In the genomic region with DNA sequence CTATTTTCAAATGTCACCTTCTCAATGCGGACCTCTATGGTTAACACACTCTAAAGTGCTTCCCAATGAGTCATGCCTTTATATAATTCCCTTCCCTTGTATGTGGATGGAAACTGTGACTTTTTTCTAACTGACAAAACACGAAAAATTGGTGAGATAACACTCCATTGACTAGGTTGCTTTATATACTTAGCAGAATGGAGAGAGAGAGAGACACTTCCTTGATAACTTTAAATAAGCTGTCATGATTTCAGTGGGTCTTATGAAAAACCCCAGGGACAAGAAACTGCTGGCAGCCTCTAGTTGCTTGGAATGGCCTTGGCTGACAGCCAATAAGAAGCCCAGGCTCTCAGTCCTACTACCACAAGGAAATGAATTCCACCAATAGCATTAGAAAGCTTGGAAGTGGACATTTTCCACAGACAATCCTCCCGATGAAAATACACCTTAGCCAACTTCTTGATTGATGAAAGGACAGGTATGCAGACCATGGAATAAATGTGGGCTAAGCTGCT, we compare ENCODE assay signal across 15 cellular contexts.
A peak's percentile ranks its signal among the peaks of the same experiment; 100 is the strongest.
DNase-seq lines count a peak whose midpoint lies in the region; TF ChIP-seq lines count a peak whose summit lies in the region.
"Had no signal": no experiment of that assay in that cellular context is flagged by ENCODE, and none has a peak within 500 bp of the region (broad histone marks: within the 10 kb centered on the region; RNA-seq: fewer than 3 reads in every experiment).

No MANE protein-coding gene starts in this region.

- TF ChIP-seq CTCF in cardiac muscle cell (IDR thresholded peaks at IDR 0.05; ENCODE audit: low read depth, low read length) = no peak
- TF ChIP-seq CTCF in left ventricle myocardium inferior (IDR thresholded peaks at IDR 0.05; ENCODE audit: borderline replicate concordance) = no peak
- TF ChIP-seq CTCF in type B pancreatic cell (conservative IDR thresholded peaks at IDR 0.05) = no peak
- no peak for TF ChIP-seq CTCF in adrenal gland (IDR thresholded peaks at IDR 0.05)

- H3K4me1 ChIP-seq in cardiac muscle cell (ENCODE audit: low read depth) (peaks cover 14% of the 10 kb centered on the region), left ventricle myocardium inferior (no peaks in the 10 kb centered on the region), adrenal gland (replicated peaks in 1 of 2) (no peaks in the 10 kb centered on the region)
- H3K4me1 ChIP-seq: A549 had no signal

- DNase-seq in cardiac muscle cell (ENCODE audit: low read depth in 1 of 2, low spot score in 1 of 2) (peak; percentile 8 to 25), left ventricle myocardium inferior (no peak), amniotic epithelial cell (ENCODE audit: low read depth) (peak; percentile 33), foreskin melanocyte (peak; percentile 12), type B pancreatic cell (ENCODE audit: extremely low spot score, unreplicated experiment) (no peak), cortex of kidney (lab: John Stamatoyannopoulos, UW) (no peak), adrenal gland (no peak), AG08395 (ENCODE audit: low spot score) (no peak)
- DNase-seq: CD4-positive, alpha-beta T cell; HFFc6; NCI-H1105 treated with DMSO at 0.1 percent for 48 hours; NCI-H187 treated with DMSO at 0.1 percent for 48 hours; NCI-H510A had no signal

- no peaks in the 10 kb centered on the region for H3K4me1 Mint-ChIP-seq in type B pancreatic cell (ENCODE audit: unreplicated experiment)

- H3K27ac Mint-ChIP-seq in type B pancreatic cell = no peak overlapping the region
- H3K27ac Mint-ChIP-seq: CD4-positive, alpha-beta T cell; HFFc6 had no signal

- TF ChIP-seq POLR2A in adrenal gland (IDR thresholded peaks at IDR 0.05) = no peak

- H3K36me3 ChIP-seq in cardiac muscle cell (no peaks in the 10 kb centered on the region), left ventricle myocardium inferior (no peaks in the 10 kb centered on the region), adrenal gland (replicated peaks in 1 of 2) (no peaks in the 10 kb centered on the region)

- 39 to 74% (median 67%) methylated on average over 3 of the region's 3 CpGs for WGBS in adrenal gland, 4 donors

- H3K9me3 Mint-ChIP-seq in type B pancreatic cell = no peaks in the 10 kb centered on the region

- H3K9me3 ChIP-seq in cardiac muscle cell (ENCODE audit: low read depth) (no peaks in the 10 kb centered on the region), left ventricle myocardium inferior (replicated peaks) (peaks cover 41% of the 10 kb centered on the region), adrenal gland (replicated peaks in 1 of 3) (peaks cover 0 to 9% (median 0%) of the 10 kb centered on the region in 3 donors)
- H3K9me3 ChIP-seq: A549 had no signal

- no peak overlapping the region for H3K4me3 Mint-ChIP-seq in type B pancreatic cell
- H3K4me3 Mint-ChIP-seq: CD4-positive, alpha-beta T cell; HFFc6 had no signal

- no peaks in the 10 kb centered on the region for H3K27me3 ChIP-seq in cardiac muscle cell
- H3K27me3 ChIP-seq in left ventricle myocardium inferior (ENCODE audit: low read depth) = no peaks in the 10 kb centered on the region
- no peaks in the 10 kb centered on the region for H3K27me3 ChIP-seq in adrenal gland

- H3K4me3 ChIP-seq in cardiac muscle cell (no peak overlapping the region), left ventricle myocardium inferior (no peak overlapping the region), adrenal gland (no peak overlapping the region)
- H3K4me3 ChIP-seq: A549 had no signal

- intact Hi-C loops in left ventricle myocardium inferior (cut with micrococcal nuclease) = no loop called here
- intact Hi-C loops in adrenal gland (cut with DNase I) = no loop called here

- no peaks in the 10 kb centered on the region for H3K27me3 Mint-ChIP-seq in type B pancreatic cell
- H3K27me3 Mint-ChIP-seq: CD4-positive, alpha-beta T cell had no signal

- H3K27ac ChIP-seq in cardiac muscle cell (peak overlapping the region; percentile 69), left ventricle myocardium inferior (replicated peaks) (no peak overlapping the region), adrenal gland (no peak overlapping the region)
- H3K27ac ChIP-seq: A549, KMS-11 had no signal

- no peaks in the 10 kb centered on the region for H3K36me3 Mint-ChIP-seq in type B pancreatic cell

Comparison
In these comparisons a context has a peak if more than half of its experiments do, and no peak if none do; other contexts are left out.
1. DNase-seq: peak in cardiac muscle cell (2 of 2), amniotic epithelial cell (single experiment) and foreskin melanocyte (single experiment); none in left ventricle myocardium inferior (single experiment), type B pancreatic cell (single experiment), cortex of kidney (single experiment), adrenal gland (0 of 7) and AG08395 (single experiment).